ENCODE assay signal across 18 cellular contexts in genomic region chr16:74281285-74281684, GRCh38. TPM values are rescaled to one million over a fixed set of nuclear protein-coding genes. Genes with fewer than 3 reads are reported as not detected.
DNase-seq lines count a peak whose midpoint lies in the region; ATAC-seq, FAIRE-seq and TF ChIP-seq lines count a peak whose summit lies in the region.
"Had no signal": no experiment of that assay in that cellular context is flagged by ENCODE, and none has a peak within 500 bp of the region (broad histone marks: within the 10 kb centered on the region; RNA-seq: fewer than 3 reads in every experiment).

No MANE protein-coding gene starts in this region.

- H3K4me2 ChIP-seq in K562 (ENCODE audit: insufficient read depth, low read length) (no peak overlapping the region), GM23248 (ENCODE audit: unreplicated experiment) (no peak overlapping the region)

- intact Hi-C loops in K562 (cut with micrococcal nuclease), result no loop called here

- peaks cover 14% of the 10 kb centered on the region for H3K4me1 ChIP-seq in HUES48 (ENCODE audit: control insufficient read depth, insufficient read depth, low read length)
- H3K4me1 ChIP-seq in K562 (replicated peaks in 1 of 2; ENCODE audit: control insufficient read depth in 2 of 2, insufficient read depth in 2 of 2, low read length in 2 of 2), result peaks cover 6 to 9% of the 10 kb centered on the region in 2 experiments; a peak in 4 of 5 replicates
- H3K4me1 ChIP-seq in GM23248 (ENCODE audit: insufficient read depth), result no peaks in the 10 kb centered on the region

- no peaks in the 10 kb centered on the region for H4K20me1 ChIP-seq in K562 (replicated peaks; ENCODE audit: control insufficient read depth, insufficient read depth, low read length)
- no peaks in the 10 kb centered on the region for H4K20me1 ChIP-seq in GM23248 (ENCODE audit: insufficient read depth)

- H3K4me1 Mint-ChIP-seq in progenitor cell of endocrine pancreas (ENCODE audit: low read depth), result peaks cover 23% of the 10 kb centered on the region

- no peaks in the 10 kb centered on the region for H3F3A ChIP-seq in GM23248 (ENCODE audit: insufficient read depth)

- no TSS peak for BruUV-seq in K562 (replicated peaks; lab: Mats Ljungman, UMichigan)

- no peaks in the 10 kb centered on the region for H3K27me3 ChIP-seq in HUES48 (ENCODE audit: control insufficient read depth, insufficient read depth, low read length)
- no peaks in the 10 kb centered on the region; a peak in 1 of 5 replicates for H3K27me3 ChIP-seq in K562 (ENCODE audit: control insufficient read depth in 2 of 2, insufficient read depth in 2 of 2, low read length in 2 of 2)
- no peaks in the 10 kb centered on the region; the same call in 1 of the 2 replicates for H3K27me3 ChIP-seq in GM23248 (replicated peaks; ENCODE audit: insufficient read depth)

- no peaks in the 10 kb centered on the region for H3K9me3 ChIP-seq in HUES48 (ENCODE audit: control insufficient read depth, insufficient read depth, low read length)
- no peaks in the 10 kb centered on the region for H3K9me3 ChIP-seq in K562 (replicated peaks; ENCODE audit: control insufficient read depth, insufficient read depth, low read depth, low read length)
- H3K9me3 ChIP-seq in GM23248 (ENCODE audit: low read depth), result no peaks in the 10 kb centered on the region

- WGBS in K562 (ENCODE audit: insufficient coverage, low coverage, missing lambda C conversion rate), result 0% methylated on average over 1 of the region's 1 CpG
- WGBS in GM23248 (ENCODE audit: low coverage in 1 of 2, low lambda C conversion rate in 2 of 2, missing lambda C conversion rate in 2 of 2), 2 experiments, result 56 to 59% methylated on average over 1 of the region's 1 CpG

- H3K4me3 ChIP-seq in HUES48 (ENCODE audit: low read depth, low read length), result no peak overlapping the region
- no peak overlapping the region for H3K4me3 ChIP-seq in K562
- no peak overlapping the region for H3K4me3 ChIP-seq in GM23248

- peak overlapping the region; percentile 2 for H3K27ac ChIP-seq in HUES48 (ENCODE audit: low read depth, low read length)
- H3K27ac ChIP-seq in K562 (ENCODE audit: extremely low read depth, low read depth, low read length), result no peak overlapping the region
- no peak overlapping the region for H3K27ac ChIP-seq in GM23248
- H3K27ac ChIP-seq: RWPE1 had no signal

- H3K27me3 Mint-ChIP-seq in progenitor cell of endocrine pancreas, result peaks cover under 1% of the 10 kb centered on the region

- no peak overlapping the region for H2AFZ ChIP-seq in K562 (ENCODE audit: low read depth, low read length)
- H2AFZ ChIP-seq in GM23248, result no peak overlapping the region

- H3K36me3 Mint-ChIP-seq in progenitor cell of endocrine pancreas (ENCODE audit: insufficient read depth), result no peaks in the 10 kb centered on the region
- H3K36me3 Mint-ChIP-seq: CD14-positive monocyte had no signal

- peak overlapping the region; percentile 73 for H3K27ac Mint-ChIP-seq in progenitor cell of endocrine pancreas

- H3K4me3 Mint-ChIP-seq in progenitor cell of endocrine pancreas (ENCODE audit: low read depth), result no peak overlapping the region
- H3K4me3 Mint-ChIP-seq: CD14-positive monocyte had no signal

- H3K79me2 ChIP-seq in K562 (ENCODE audit: control insufficient read depth, insufficient read depth, low read length) (no peaks in the 10 kb centered on the region), GM23248 (ENCODE audit: insufficient read depth) (no peaks in the 10 kb centered on the region)

- peaks cover 6% of the 10 kb centered on the region for H3K9me3 Mint-ChIP-seq in progenitor cell of endocrine pancreas (ENCODE audit: low read depth)

- no peaks in the 10 kb centered on the region for H3K9me1 ChIP-seq in K562 (ENCODE audit: control insufficient read depth, insufficient read depth, low read length)

- H3K9ac ChIP-seq in HUES48 (ENCODE audit: low read depth, low read length), result no peak overlapping the region
- 0 out of 4 replicates have a peak overlapping the region, but pooled peaks of 1 of the 2 experiments have one; percentile 36 for H3K9ac ChIP-seq in K562 (ENCODE audit: insufficient read depth in 1 of 2, low read depth in 2 of 2, low read length in 2 of 2)
- H3K9ac ChIP-seq in GM23248, result no peak overlapping the region

- H3K9me2 ChIP-seq in GM23248 (ENCODE audit: insufficient read depth), result no peaks in the 10 kb centered on the region

- no peak for TF ChIP-seq POLR2A in K562 (conservative IDR thresholded peaks at IDR 0.05)

- DNase-seq in K562 (ENCODE audit: extremely low read depth in 1 of 4, low spot score in 3 of 4) (peak in 1 of 4 experiments; percentile 41), iPS-NIHi7 (ENCODE audit: extremely low spot score) (peak; percentile 58), progenitor cell of endocrine pancreas (ENCODE audit: low spot score, unreplicated experiment) (no peak), NCI-H2196 (lab: John Stamatoyannopoulos, UW; ENCODE audit: unreplicated experiment) (no peak), urothelium cell line (ENCODE audit: low spot score) (no peak), GM23248 (no peak)
- DNase-seq: ACHN, AML-193, NCI-H1092, NCI-H146, NCI-H2081 treated with DMSO at 0.1 percent for 48 hours, NCI-H226, NCI-H526 treated with DMSO at 0.1 percent for 48 hours, PC-3 had no signal

- CTCF ChIA-PET in K562 (lab: Yijun Ruan, JAX; ENCODE audit: low intra/inter-chr PET ratio), result no interaction called here

- ATAC-seq in K562, result peak; percentile 18; the same call in 2 of the 3 replicates
- ATAC-seq: HepG2, PC-3 had no signal

- no peak for TF ChIP-seq EP300 in K562 (IDR thresholded peaks at IDR 0.05; ENCODE audit: low read length)

- no peak for TF ChIP-seq RAD21 in K562 (CRISPR knock-in tag; conservative IDR thresholded peaks at IDR 0.05 in 1 of 2, IDR thresholded peaks at IDR 0.05 in 1 of 2)

- POLR2A ChIA-PET in K562 (lab: Yijun Ruan, JAX), result no interaction called here

- TF ChIP-seq CTCF in K562 (IDR thresholded peaks at IDR 0.05 in 2 of 3, conservative IDR thresholded peaks at IDR 0.05 in 1 of 3; ENCODE audit: insufficient read depth in 2 of 3, low read depth in 1 of 3, low read length in 3 of 3) (no peak), progenitor cell of endocrine pancreas (IDR thresholded peaks at IDR 0.05; ENCODE audit: unreplicated experiment) (no peak)

- FAIRE-seq in K562 (lab: Jason Lieb, UNC), result no peak
- FAIRE-seq in urothelium cell line (lab: Jason Lieb, UNC), result no peak

- in situ Hi-C loops in K562 (cut with MboI) (no loop called here), GM23248 (cut with MboI) (no loop called here)

- H3K36me3 ChIP-seq in HUES48 (ENCODE audit: control insufficient read depth, insufficient read depth, low read length), result no peaks in the 10 kb centered on the region
- no peaks in the 10 kb centered on the region for H3K36me3 ChIP-seq in K562 (ENCODE audit: control insufficient read depth, insufficient read depth, low read length)
- H3K36me3 ChIP-seq in GM23248 (ENCODE audit: low read depth), result no peaks in the 10 kb centered on the region

TF ChIP-seq in K562, 482 proteins besides CTCF, POLR2A, EP300 and RAD21 (continues in another document):
- TF ChIP-seq SOX6 (IDR thresholded peaks at IDR 0.05), result peak; percentile 59; the same call in 1 of the 2 replicates
- TF ChIP-seq ZNF280A (IDR thresholded peaks at IDR 0.05; ENCODE audit: low read depth, partially characterized antibody), result no peak
- TF ChIP-seq SMARCC2 (IDR thresholded peaks at IDR 0.05; ENCODE audit: low read depth), result no peak
- peak; percentile 56; the same call in 1 of the 2 replicates for TF ChIP-seq HMBOX1 (IDR thresholded peaks at IDR 0.05)
- no peak for TF ChIP-seq ZNF133 (CRISPR knock-in tag; IDR thresholded peaks at IDR 0.05)

RNA-seq across cellular contexts. Expression of gene PSMD7, which starts 15.3 kb away (rescaled TPM):
- 56.8 and 81.4 TPM in 2 replicates for total RNA-seq in K562 (2011; cell fraction: chromatin; rRNA removed; ENCODE audit: low replicate concordance)
- 55.3 and 57.0 TPM in 2 replicates for total RNA-seq in K562 (2011; cell fraction: nucleolus; rRNA removed)
- 67.5 and 79.8 TPM in 2 replicates for total RNA-seq in K562 (2011; cell fraction: nucleoplasm; rRNA removed)
- total RNA-seq in K562 (2014; rRNA removed) (114 and 115 TPM in 2 replicates), K562 (2014; rRNA removed; fragmentation: Illumina TruSeq; extraction: Trizol) (144 and 152 TPM in 2 replicates), K562 (2015; rRNA removed; fragmentation: Illumina TruSeq; extraction: Trizol) (160 TPM in 2 replicates), K562 (2021) (148 and 156 TPM in 2 replicates), progenitor cell of endocrine pancreas (87.6 and 92.9 TPM in 2 replicates)
- polyA plus RNA-seq in K562 (2011; rRNA removed) (142 and 199 TPM in 2 replicates), K562 (2014; fragmentation: Illumina TruSeq; extraction: Trizol) (226 and 227 TPM in 2 replicates), K562 (2014; fragmentation: Nextera tagmentation; extraction: Ambion mirVana) (100 to 1,000 TPM; 100 to 142 TPM), K562 (2014; rRNA removed) (162 and 164 TPM in 2 replicates), GM23248 (2016; fragmentation: Nextera tagmentation; extraction: Ambion mirVana) (155 and 160 TPM in 2 replicates)
- polyA plus RNA-seq in K562 (2011; cell fraction: cytosol; rRNA removed), result 88.7 and 96.3 TPM in 2 replicates
- 85.1 and 99.5 TPM in 2 replicates for polyA plus RNA-seq in K562 (2011; cell fraction: nucleus; rRNA removed)
- polyA plus RNA-seq in K562 (2012), result 144 and 182 TPM in 2 replicates
- 191 and 239 TPM in 2 replicates for polyA minus RNA-seq in K562 (2011; rRNA and poly(A)+ RNA removed)
- 48.9 and 62.5 TPM in 2 replicates for polyA minus RNA-seq in K562 (2011; cell fraction: cytosol; rRNA and poly(A)+ RNA removed)
- polyA minus RNA-seq in K562 (2011; cell fraction: nucleus; rRNA and poly(A)+ RNA removed), result 44.7 and 87.3 TPM in 2 replicates
- total RNA-seq in GM23248 (2014; rRNA removed; shearing (Covaris generic)), result 82.9 and 122 TPM in 2 replicates
